ENCODE assay signal across 1 cellular context in the genomic region with DNA sequence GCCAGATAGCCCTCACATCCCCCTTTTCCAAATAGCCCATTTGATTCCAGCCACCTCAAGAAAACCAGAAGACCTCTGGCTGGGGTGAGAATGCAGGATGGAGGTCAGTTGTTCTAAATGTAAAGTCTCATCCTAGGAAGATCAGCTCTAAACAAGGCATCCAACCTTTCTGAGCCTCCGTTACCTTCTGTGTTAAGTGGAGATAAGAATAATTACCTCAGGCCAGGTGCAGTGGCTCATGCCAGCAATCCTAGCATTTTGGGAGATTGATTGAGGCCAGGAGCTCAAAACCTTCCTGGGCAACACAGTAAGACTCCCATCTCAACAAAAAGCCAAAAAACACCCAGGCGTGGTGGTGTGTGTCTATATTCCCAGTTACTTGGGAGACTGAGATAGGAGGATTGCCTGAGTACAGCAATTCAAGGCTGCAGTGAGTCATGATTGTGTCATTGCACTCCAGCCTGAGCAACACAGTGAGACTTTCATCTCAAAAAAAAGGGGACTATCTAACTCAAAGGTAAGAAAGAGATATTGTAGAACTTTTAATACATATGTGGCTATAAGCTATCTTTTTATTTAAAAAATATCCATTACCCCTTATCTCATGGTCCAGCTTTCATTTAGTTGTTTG.
TF ChIP-seq lines count a peak whose summit lies in the region.

No MANE protein-coding gene starts in this region.

TF ChIP-seq in K562, 482 proteins besides CTCF, POLR2A, EP300 and RAD21 (continued from another document and continues in another):
- TF ChIP-seq CREB1 (IDR thresholded peaks at IDR 0.05): peak; percentile 31; the same call in 1 of the 2 replicates
- TF ChIP-seq CREB1 (CRISPR knock-in tag; IDR thresholded peaks at IDR 0.05): peak; percentile 45; the same call in 1 of the 2 replicates
- no peak for TF ChIP-seq SAFB2 (IDR thresholded peaks at IDR 0.05; ENCODE audit: borderline replicate concordance, low read depth, low read length, severe bottlenecking)
- peak; percentile 4; the same call in 1 of the 2 replicates for TF ChIP-seq MYNN (IDR thresholded peaks at IDR 0.05)
- no peak for TF ChIP-seq MYNN (CRISPR knock-in tag; IDR thresholded peaks at IDR 0.05)
- TF ChIP-seq, protein P1, sequence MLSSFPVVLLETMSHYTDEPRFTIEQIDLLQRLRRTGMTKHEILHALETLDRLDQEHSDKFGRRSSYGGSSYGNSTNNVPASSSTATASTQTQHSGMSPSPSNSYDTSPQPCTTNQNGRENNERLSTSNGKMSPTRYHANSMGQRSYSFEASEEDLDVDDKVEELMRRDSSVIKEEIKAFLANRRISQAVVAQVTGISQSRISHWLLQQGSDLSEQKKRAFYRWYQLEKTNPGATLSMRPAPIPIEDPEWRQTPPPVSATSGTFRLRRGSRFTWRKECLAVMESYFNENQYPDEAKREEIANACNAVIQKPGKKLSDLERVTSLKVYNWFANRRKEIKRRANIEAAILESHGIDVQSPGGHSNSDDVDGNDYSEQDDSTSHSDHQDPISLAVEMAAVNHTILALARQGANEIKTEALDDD (IDR thresholded peaks at IDR 0.05): peak; percentile 58; the same call in 1 of the 2 replicates
- no peak for TF ChIP-seq IFI16 (CRISPR knock-in tag; IDR thresholded peaks at IDR 0.05)
- peak; percentile 16; the same call in 1 of the 2 replicates for TF ChIP-seq EP400 (IDR thresholded peaks at IDR 0.05)
- TF ChIP-seq JUND (IDR thresholded peaks at IDR 0.05; ENCODE audit: borderline replicate concordance, low read depth, low read length): peak; percentile 96
- peak; percentile 93 for TF ChIP-seq JUND (tag; IDR thresholded peaks at IDR 0.05; ENCODE audit: borderline replicate concordance, low read depth, low read length)
- no peak for TF ChIP-seq RERE (CRISPR knock-in tag; IDR thresholded peaks at IDR 0.05; ENCODE audit: borderline replicate concordance)
- no peak for TF ChIP-seq GATA2 (CRISPR knock-in tag; IDR thresholded peaks at IDR 0.05)
- TF ChIP-seq ATF7 (IDR thresholded peaks at IDR 0.05): peak; percentile 33; the same call in 1 of the 2 replicates
- TF ChIP-seq ZBTB1 (CRISPR knock-in tag; IDR thresholded peaks at IDR 0.05; ENCODE audit: borderline replicate concordance, low read depth): no peak
- TF ChIP-seq KDM1A (IDR thresholded peaks at IDR 0.05): peak; percentile 31 to 42; a peak in 2 of 4 replicates
- peak; percentile 26; the same call in 1 of the 2 replicates for TF ChIP-seq CREM (IDR thresholded peaks at IDR 0.05; ENCODE audit: low read depth)
- no peak for TF ChIP-seq MBD1 (CRISPR knock-in tag; IDR thresholded peaks at IDR 0.05)
- peak; percentile 46; the same call in 1 of the 2 replicates for TF ChIP-seq EHMT2 (IDR thresholded peaks at IDR 0.05)
- no peak for TF ChIP-seq ZNF561 (CRISPR knock-in tag; conservative IDR thresholded peaks at IDR 0.05)
- no peak for TF ChIP-seq HNRNPK (IDR thresholded peaks at IDR 0.05; ENCODE audit: low read depth, low read length, poor library complexity, severe bottlenecking)
- peak; percentile 41 for TF ChIP-seq BRD9 (IDR thresholded peaks at IDR 0.05; ENCODE audit: low read depth, partially characterized antibody)
- TF ChIP-seq CBFA2T3 (IDR thresholded peaks at IDR 0.05): peak; percentile 48
- TF ChIP-seq SMARCE1 (IDR thresholded peaks at IDR 0.05): peak; percentile 87
- TF ChIP-seq ZFP1 (CRISPR knock-in tag; IDR thresholded peaks at IDR 0.05): no peak
- TF ChIP-seq RCOR1 (IDR thresholded peaks at IDR 0.05; ENCODE audit: borderline replicate concordance in 1 of 2, low read depth in 2 of 2, low read length in 2 of 2): peak in 1 of 2 experiments; percentile 53; a peak in 1 of 4 replicates
- TF ChIP-seq, protein P2, sequence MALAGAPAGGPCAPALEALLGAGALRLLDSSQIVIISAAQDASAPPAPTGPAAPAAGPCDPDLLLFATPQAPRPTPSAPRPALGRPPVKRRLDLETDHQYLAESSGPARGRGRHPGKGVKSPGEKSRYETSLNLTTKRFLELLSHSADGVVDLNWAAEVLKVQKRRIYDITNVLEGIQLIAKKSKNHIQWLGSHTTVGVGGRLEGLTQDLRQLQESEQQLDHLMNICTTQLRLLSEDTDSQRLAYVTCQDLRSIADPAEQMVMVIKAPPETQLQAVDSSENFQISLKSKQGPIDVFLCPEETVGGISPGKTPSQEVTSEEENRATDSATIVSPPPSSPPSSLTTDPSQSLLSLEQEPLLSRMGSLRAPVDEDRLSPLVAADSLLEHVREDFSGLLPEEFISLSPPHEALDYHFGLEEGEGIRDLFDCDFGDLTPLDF (CRISPR knock-in tag; IDR thresholded peaks at IDR 0.05): no peak
- TF ChIP-seq NCOR1 (IDR thresholded peaks at IDR 0.05): peak; percentile 40; the same call in 1 of the 2 replicates
- TF ChIP-seq KLF1 (tag; IDR thresholded peaks at IDR 0.05): no peak
- TF ChIP-seq RBM25 (IDR thresholded peaks at IDR 0.05; ENCODE audit: low read depth, low read length, severe bottlenecking): peak; percentile 10
- TF ChIP-seq TCF3 (CRISPR knock-in tag; IDR thresholded peaks at IDR 0.05): peak; percentile 36; the same call in 1 of the 2 replicates
- peak; percentile 84 for TF ChIP-seq ARID1B (IDR thresholded peaks at IDR 0.05)
- TF ChIP-seq, protein P3, sequence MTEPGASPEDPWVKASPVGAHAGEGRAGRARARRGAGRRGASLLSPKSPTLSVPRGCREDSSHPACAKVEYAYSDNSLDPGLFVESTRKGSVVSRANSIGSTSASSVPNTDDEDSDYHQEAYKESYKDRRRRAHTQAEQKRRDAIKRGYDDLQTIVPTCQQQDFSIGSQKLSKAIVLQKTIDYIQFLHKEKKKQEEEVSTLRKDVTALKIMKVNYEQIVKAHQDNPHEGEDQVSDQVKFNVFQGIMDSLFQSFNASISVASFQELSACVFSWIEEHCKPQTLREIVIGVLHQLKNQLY (CRISPR knock-in tag; conservative IDR thresholded peaks at IDR 0.05): no peak
- no peak for TF ChIP-seq ZNF175 (CRISPR knock-in tag; IDR thresholded peaks at IDR 0.05; ENCODE audit: low read depth)
- no peak for TF ChIP-seq HEY1 (CRISPR knock-in tag; IDR thresholded peaks at IDR 0.05; ENCODE audit: borderline replicate concordance)
- no peak for TF ChIP-seq CBFB (CRISPR knock-in tag; IDR thresholded peaks at IDR 0.05)
- TF ChIP-seq FUS (optimal IDR thresholded peaks at IDR 0.05; ENCODE audit: low read depth, low read length): no peak
- TF ChIP-seq, protein P4, sequence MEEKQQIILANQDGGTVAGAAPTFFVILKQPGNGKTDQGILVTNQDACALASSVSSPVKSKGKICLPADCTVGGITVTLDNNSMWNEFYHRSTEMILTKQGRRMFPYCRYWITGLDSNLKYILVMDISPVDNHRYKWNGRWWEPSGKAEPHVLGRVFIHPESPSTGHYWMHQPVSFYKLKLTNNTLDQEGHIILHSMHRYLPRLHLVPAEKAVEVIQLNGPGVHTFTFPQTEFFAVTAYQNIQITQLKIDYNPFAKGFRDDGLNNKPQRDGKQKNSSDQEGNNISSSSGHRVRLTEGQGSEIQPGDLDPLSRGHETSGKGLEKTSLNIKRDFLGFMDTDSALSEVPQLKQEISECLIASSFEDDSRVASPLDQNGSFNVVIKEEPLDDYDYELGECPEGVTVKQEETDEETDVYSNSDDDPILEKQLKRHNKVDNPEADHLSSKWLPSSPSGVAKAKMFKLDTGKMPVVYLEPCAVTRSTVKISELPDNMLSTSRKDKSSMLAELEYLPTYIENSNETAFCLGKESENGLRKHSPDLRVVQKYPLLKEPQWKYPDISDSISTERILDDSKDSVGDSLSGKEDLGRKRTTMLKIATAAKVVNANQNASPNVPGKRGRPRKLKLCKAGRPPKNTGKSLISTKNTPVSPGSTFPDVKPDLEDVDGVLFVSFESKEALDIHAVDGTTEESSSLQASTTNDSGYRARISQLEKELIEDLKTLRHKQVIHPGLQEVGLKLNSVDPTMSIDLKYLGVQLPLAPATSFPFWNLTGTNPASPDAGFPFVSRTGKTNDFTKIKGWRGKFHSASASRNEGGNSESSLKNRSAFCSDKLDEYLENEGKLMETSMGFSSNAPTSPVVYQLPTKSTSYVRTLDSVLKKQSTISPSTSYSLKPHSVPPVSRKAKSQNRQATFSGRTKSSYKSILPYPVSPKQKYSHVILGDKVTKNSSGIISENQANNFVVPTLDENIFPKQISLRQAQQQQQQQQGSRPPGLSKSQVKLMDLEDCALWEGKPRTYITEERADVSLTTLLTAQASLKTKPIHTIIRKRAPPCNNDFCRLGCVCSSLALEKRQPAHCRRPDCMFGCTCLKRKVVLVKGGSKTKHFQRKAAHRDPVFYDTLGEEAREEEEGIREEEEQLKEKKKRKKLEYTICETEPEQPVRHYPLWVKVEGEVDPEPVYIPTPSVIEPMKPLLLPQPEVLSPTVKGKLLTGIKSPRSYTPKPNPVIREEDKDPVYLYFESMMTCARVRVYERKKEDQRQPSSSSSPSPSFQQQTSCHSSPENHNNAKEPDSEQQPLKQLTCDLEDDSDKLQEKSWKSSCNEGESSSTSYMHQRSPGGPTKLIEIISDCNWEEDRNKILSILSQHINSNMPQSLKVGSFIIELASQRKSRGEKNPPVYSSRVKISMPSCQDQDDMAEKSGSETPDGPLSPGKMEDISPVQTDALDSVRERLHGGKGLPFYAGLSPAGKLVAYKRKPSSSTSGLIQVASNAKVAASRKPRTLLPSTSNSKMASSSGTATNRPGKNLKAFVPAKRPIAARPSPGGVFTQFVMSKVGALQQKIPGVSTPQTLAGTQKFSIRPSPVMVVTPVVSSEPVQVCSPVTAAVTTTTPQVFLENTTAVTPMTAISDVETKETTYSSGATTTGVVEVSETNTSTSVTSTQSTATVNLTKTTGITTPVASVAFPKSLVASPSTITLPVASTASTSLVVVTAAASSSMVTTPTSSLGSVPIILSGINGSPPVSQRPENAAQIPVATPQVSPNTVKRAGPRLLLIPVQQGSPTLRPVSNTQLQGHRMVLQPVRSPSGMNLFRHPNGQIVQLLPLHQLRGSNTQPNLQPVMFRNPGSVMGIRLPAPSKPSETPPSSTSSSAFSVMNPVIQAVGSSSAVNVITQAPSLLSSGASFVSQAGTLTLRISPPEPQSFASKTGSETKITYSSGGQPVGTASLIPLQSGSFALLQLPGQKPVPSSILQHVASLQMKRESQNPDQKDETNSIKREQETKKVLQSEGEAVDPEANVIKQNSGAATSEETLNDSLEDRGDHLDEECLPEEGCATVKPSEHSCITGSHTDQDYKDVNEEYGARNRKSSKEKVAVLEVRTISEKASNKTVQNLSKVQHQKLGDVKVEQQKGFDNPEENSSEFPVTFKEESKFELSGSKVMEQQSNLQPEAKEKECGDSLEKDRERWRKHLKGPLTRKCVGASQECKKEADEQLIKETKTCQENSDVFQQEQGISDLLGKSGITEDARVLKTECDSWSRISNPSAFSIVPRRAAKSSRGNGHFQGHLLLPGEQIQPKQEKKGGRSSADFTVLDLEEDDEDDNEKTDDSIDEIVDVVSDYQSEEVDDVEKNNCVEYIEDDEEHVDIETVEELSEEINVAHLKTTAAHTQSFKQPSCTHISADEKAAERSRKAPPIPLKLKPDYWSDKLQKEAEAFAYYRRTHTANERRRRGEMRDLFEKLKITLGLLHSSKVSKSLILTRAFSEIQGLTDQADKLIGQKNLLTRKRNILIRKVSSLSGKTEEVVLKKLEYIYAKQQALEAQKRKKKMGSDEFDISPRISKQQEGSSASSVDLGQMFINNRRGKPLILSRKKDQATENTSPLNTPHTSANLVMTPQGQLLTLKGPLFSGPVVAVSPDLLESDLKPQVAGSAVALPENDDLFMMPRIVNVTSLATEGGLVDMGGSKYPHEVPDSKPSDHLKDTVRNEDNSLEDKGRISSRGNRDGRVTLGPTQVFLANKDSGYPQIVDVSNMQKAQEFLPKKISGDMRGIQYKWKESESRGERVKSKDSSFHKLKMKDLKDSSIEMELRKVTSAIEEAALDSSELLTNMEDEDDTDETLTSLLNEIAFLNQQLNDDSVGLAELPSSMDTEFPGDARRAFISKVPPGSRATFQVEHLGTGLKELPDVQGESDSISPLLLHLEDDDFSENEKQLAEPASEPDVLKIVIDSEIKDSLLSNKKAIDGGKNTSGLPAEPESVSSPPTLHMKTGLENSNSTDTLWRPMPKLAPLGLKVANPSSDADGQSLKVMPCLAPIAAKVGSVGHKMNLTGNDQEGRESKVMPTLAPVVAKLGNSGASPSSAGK (IDR thresholded peaks at IDR 0.05): no peak
